In genomic region chr3:41198950-41199865, GRCh38 we compare ENCODE assay signal across 8 cellular contexts. TPM values are rescaled to one million over a fixed set of nuclear protein-coding genes. Genes with fewer than 3 reads are reported as not detected.
A peak's percentile ranks its signal among the peaks of the same experiment; 100 is the strongest.
DNase-seq lines count a peak whose midpoint lies in the region; ATAC-seq, FAIRE-seq and TF ChIP-seq lines count a peak whose summit lies in the region.

Gene CTNNB1, plus strand, starts transcription at chr3:41199505. Its CDS starts 24,564 bp downstream, at chr3:41224069.

- dilution Hi-C loops in keratinocyte (cut with MboI; ENCODE audit: extremely low pct_ligation_motif_present, low sequenced_read_pairs), result no loop called here

- peak within 1 kb of the TSS; percentile 93 for H3K4me3 ChIP-seq in AG04449 (ENCODE audit: low read depth, low read length)
- peak within 1 kb of the TSS; percentile 81 to 98 (median 98) for H3K4me3 ChIP-seq in keratinocyte (ENCODE audit: control insufficient read depth in 2 of 3, extremely low read depth in 1 of 3, insufficient read depth in 2 of 3, low read depth in 1 of 3, low read length in 3 of 3)

- H3K4me1 ChIP-seq in keratinocyte (ENCODE audit: control insufficient read depth, extremely low read depth, insufficient read depth, low read length), result peaks cover 20% of the 10 kb centered on the region

- POLR2A ChIA-PET in AG04449 (lab: Yijun Ruan, JAX), result interaction anchor here (0.6 to 1.7 kb wide), 31 partner anchors 9 to 921 kb away, joined by 3 to 13 read pairs (median 3); partner anchors contain the start of genes RPL14 and ZNF621

- H3K9ac ChIP-seq in keratinocyte (ENCODE audit: control insufficient read depth, extremely low read depth, insufficient read depth, low read length), result peak within 1 kb of the TSS; percentile 96

- CTCF ChIA-PET in AG04449 (lab: Yijun Ruan, JAX), result interaction anchor here (1.0 to 1.1 kb wide), 3 partner anchors 24 to 621 kb away, joined by 3 read pairs; no protein-coding TSS in a partner anchor

- no peaks in the 10 kb centered on the region for H3K9me1 ChIP-seq in keratinocyte (ENCODE audit: control insufficient read depth, extremely low read depth, insufficient read depth, low read length)

- H3K79me2 ChIP-seq in keratinocyte (ENCODE audit: control insufficient read depth, insufficient read depth, low read length), result peaks cover 47% of the 10 kb centered on the region

- peak within 1 kb of the TSS; percentile 82 for H3K4me2 ChIP-seq in keratinocyte (ENCODE audit: control insufficient read depth, extremely low read depth, insufficient read depth, low read depth, low read length)

- ATAC-seq in GM18861 (IDR thresholded peaks at IDR 0.05; ENCODE audit: unreplicated experiment) (peak; percentile 72), HG03103 (IDR thresholded peaks at IDR 0.05; ENCODE audit: low read depth, unreplicated experiment) (peak; percentile 65)
- peak; percentile 79 to 83 for ATAC-seq in activated CD4-positive, CD25-positive, alpha-beta regulatory T cell treated with anti-CD3 and anti-CD28 coated beads, Interleukin-2, amount 50 U/mL, for 24 hours

- peaks cover 0 to 3% of the 10 kb centered on the region in 2 experiments for H3K36me3 ChIP-seq in keratinocyte (ENCODE audit: control insufficient read depth in 2 of 2, extremely low read depth in 1 of 2, insufficient read depth in 2 of 2, low read length in 2 of 2)

- peaks cover 4% of the 10 kb centered on the region for H3K27me3 ChIP-seq in keratinocyte (ENCODE audit: control insufficient read depth, extremely low read depth, insufficient read depth, low read length)

- DNase-seq in AG04449 (ENCODE audit: low read depth, low spot score) (peak; percentile 77), NCI-H345 (lab: John Stamatoyannopoulos, UW) (peak; percentile 87), cerebellar cortex (ENCODE audit: low spot score) (peak; percentile 88), keratinocyte (ENCODE audit: low read depth, low spot score) (no peak)
- peak; percentile 82 to 88 for DNase-seq in stimulated activated CD4-positive, alpha-beta T cell treated with anti-CD3 and anti-CD28 coated beads, Interleukin-15, amount 100 ng/mL, for 1 hour (ENCODE audit: low read depth in 1 of 2, low spot score in 1 of 2)

- H2AFZ ChIP-seq in keratinocyte (ENCODE audit: control insufficient read depth, low read length), result peak within 1 kb of the TSS; percentile 86

- TF ChIP-seq CTCF in AG04449 (IDR thresholded peaks at IDR 0.05; ENCODE audit: insufficient read depth, low read length, missing control alignments), result no peak
- no peak for TF ChIP-seq CTCF in keratinocyte (optimal IDR thresholded peaks at IDR 0.05 in 1 of 3, IDR thresholded peaks at IDR 0.05 in 1 of 3, conservative IDR thresholded peaks at IDR 0.05 in 1 of 3; ENCODE audit: extremely low read depth in 1 of 3, insufficient read depth in 2 of 3, low read length in 3 of 3)

- peaks cover 23% of the 10 kb centered on the region for H4K20me1 ChIP-seq in keratinocyte (ENCODE audit: control insufficient read depth, extremely low read depth, insufficient read depth, low read length)

- H3K9me3 ChIP-seq in keratinocyte (ENCODE audit: control insufficient read depth, low read depth, low read length), result no peaks in the 10 kb centered on the region

- peak within 1 kb of the TSS; percentile 87 for H3K27ac ChIP-seq in keratinocyte (ENCODE audit: control insufficient read depth, insufficient read depth, low read length)

- no peak for FAIRE-seq in keratinocyte (lab: Jason Lieb, UNC)

RNA-seq across cellular contexts. Expression of gene CTNNB1, which starts in this region (rescaled TPM):
- 644 to 1,021 TPM (median 775 TPM) in 3 replicates for polyA plus RNA-seq in keratinocyte
- 155 TPM for polyA plus RNA-seq in keratinocyte (2011; ENCODE audit: low read depth)
- polyA plus RNA-seq in keratinocyte (2011; cell fraction: cytosol; rRNA removed), result 508 and 639 TPM in 2 replicates
- 1,414 and 1,476 TPM in 2 replicates for polyA plus RNA-seq in keratinocyte (2011; cell fraction: nucleus; rRNA removed)
- 337 and 485 TPM in 2 replicates for polyA plus RNA-seq in keratinocyte (2012; ENCODE audit: low replicate concordance)
- 3,062 to 5,232 TPM (median 3,853 TPM) in 3 replicates for polyA minus RNA-seq in keratinocyte
- 705 TPM for polyA minus RNA-seq in keratinocyte (2011; cell fraction: cytosol; rRNA and poly(A)+ RNA removed)
- 1,878 and 2,895 TPM in 2 replicates for polyA minus RNA-seq in keratinocyte (2011; cell fraction: nucleus; rRNA and poly(A)+ RNA removed)
